Comparison of ENCODE assay signal across 18 cellular contexts in the genomic region with DNA sequence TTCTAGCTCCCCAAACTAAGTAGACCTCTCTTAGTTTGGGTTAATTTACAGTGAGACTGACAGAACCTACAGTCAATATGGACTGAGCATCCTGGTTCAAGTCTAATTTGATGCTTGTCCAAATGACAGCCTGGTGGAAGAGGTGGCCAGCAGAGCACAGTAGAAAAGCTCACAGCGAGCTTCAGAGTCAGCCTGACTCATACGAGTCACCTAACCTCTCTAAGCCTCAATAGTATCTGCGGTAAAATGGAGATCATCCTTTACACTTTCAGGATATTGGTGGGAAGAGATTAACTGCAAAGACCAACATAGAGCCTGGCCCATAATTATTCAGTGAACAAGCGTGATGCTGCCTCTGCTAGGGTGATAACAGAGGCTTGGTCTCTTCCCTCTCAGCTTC. TPM values are rescaled to one million over a fixed set of nuclear protein-coding genes. Genes with fewer than 3 reads are reported as not detected.
DNase-seq lines count a peak whose midpoint lies in the region; ATAC-seq and TF ChIP-seq lines count a peak whose summit lies in the region.
"Had no signal": no experiment of that assay in that cellular context is flagged by ENCODE, and none has a peak within 500 bp of the region (broad histone marks: within the 10 kb centered on the region; RNA-seq: fewer than 3 reads in every experiment).

No MANE protein-coding gene starts in this region.

- no peak for ATAC-seq in CD8-positive, alpha-beta T cell
- ATAC-seq in T-helper 17 cell (no peak), left colon (no peak)
- ATAC-seq: WTC11 had no signal

- CTCF ChIA-PET in CD8-positive, alpha-beta T cell (lab: Charles Lee): interaction anchor here (0.9 to 7.3 kb wide), 6 partner anchors 10 to 61 kb away, joined by 3 to 69 read pairs (median 8); no protein-coding TSS in a partner anchor
- CTCF ChIA-PET in MCF 10A (lab: Yijun Ruan, JAX): interaction anchor here (0.6 to 2.6 kb wide), 3 partner anchors 13 to 313 kb away, joined by 3 to 10 read pairs (median 4); no protein-coding TSS in a partner anchor

- intact Hi-C loops in CD8-positive, alpha-beta T cell (cut with DNase I, micrococcal nuclease): no loop called here
- intact Hi-C loops in MCF 10A (cut with micrococcal nuclease): no loop called here
- intact Hi-C loops in left colon (cut with DNase I, micrococcal nuclease): no loop called here

- H3K27me3 ChIP-seq in CD8-positive, alpha-beta T cell (ENCODE audit: insufficient read depth, low read length): no peaks in the 10 kb centered on the region
- H3K27me3 ChIP-seq: colonic mucosa had no signal

- peak overlapping the region; percentile 80 for H3K27ac Mint-ChIP-seq in T-helper 1 cell treated with Interleukin-12 subunit alpha and Interleukin-12 subunit beta and Interleukin-4 antibody, amounts not matched to agents 30 μg/mL and 1 μg/mL, for 36 hours
- H3K27ac Mint-ChIP-seq in CD8-positive, alpha-beta T cell: peak overlapping the region; percentile 90
- H3K27ac Mint-ChIP-seq in T-helper 17 cell (peak overlapping the region; percentile 96), MCF 10A (ENCODE audit: low read depth, unreplicated experiment) (no peak overlapping the region)
- H3K27ac Mint-ChIP-seq: WTC11 had no signal

- no peaks in the 10 kb centered on the region for H3K9me3 ChIP-seq in CD8-positive, alpha-beta T cell (ENCODE audit: low read length)
- H3K9me3 ChIP-seq in T-helper 17 cell (ENCODE audit: control insufficient read depth, low read length, poor library complexity, severe bottlenecking): no peaks in the 10 kb centered on the region
- H3K9me3 ChIP-seq: colonic mucosa had no signal

- H3K27ac ChIP-seq in CD8-positive, alpha-beta T cell (ENCODE audit: low read depth, low read length): no peak overlapping the region
- H3K27ac ChIP-seq: colonic mucosa had no signal

- H3K36me3 Mint-ChIP-seq in T-helper 1 cell treated with Interleukin-12 subunit alpha and Interleukin-12 subunit beta and Interleukin-4 antibody, amounts not matched to agents 30 μg/mL and 1 μg/mL, for 36 hours (ENCODE audit: low read depth): peaks cover 50% of the 10 kb centered on the region
- H3K36me3 Mint-ChIP-seq in CD8-positive, alpha-beta T cell: peaks cover 39% of the 10 kb centered on the region
- H3K36me3 Mint-ChIP-seq in T-helper 17 cell (ENCODE audit: low read depth): peaks cover 2% of the 10 kb centered on the region
- H3K36me3 Mint-ChIP-seq in MCF 10A (ENCODE audit: insufficient read depth, unreplicated experiment): no peaks in the 10 kb centered on the region
- H3K36me3 Mint-ChIP-seq: WTC11 had no signal

- H3K9me3 Mint-ChIP-seq in T-helper 1 cell treated with Interleukin-12 subunit alpha and Interleukin-12 subunit beta and Interleukin-4 antibody, amounts not matched to agents 30 μg/mL and 1 μg/mL, for 36 hours: no peaks in the 10 kb centered on the region
- no peaks in the 10 kb centered on the region for H3K9me3 Mint-ChIP-seq in CD8-positive, alpha-beta T cell
- no peaks in the 10 kb centered on the region for H3K9me3 Mint-ChIP-seq in MCF 10A (ENCODE audit: unreplicated experiment)
- H3K9me3 Mint-ChIP-seq: WTC11 had no signal

- peaks cover 77% of the 10 kb centered on the region for H3K4me1 Mint-ChIP-seq in T-helper 1 cell treated with Interleukin-12 subunit alpha and Interleukin-12 subunit beta and Interleukin-4 antibody, amounts not matched to agents 30 μg/mL and 1 μg/mL, for 36 hours (ENCODE audit: low read depth)
- H3K4me1 Mint-ChIP-seq in CD8-positive, alpha-beta T cell (ENCODE audit: low read depth): peaks cover 88% of the 10 kb centered on the region
- H3K4me1 Mint-ChIP-seq in T-helper 17 cell (peaks cover 51% of the 10 kb centered on the region), MCF 10A (ENCODE audit: insufficient read depth, unreplicated experiment) (no peaks in the 10 kb centered on the region)

- POLR2A ChIA-PET in CD8-positive, alpha-beta T cell (lab: Charles Lee): interaction anchor here (0.6 to 1.5 kb wide), 2 partner anchors 37 to 138 kb away, joined by 3 read pairs; no protein-coding TSS in a partner anchor
- POLR2A ChIA-PET in MCF 10A (lab: Yijun Ruan, JAX): no interaction called here

- peaks cover 58% of the 10 kb centered on the region for H3K4me1 ChIP-seq in CD8-positive, alpha-beta T cell (ENCODE audit: insufficient read depth, low read length)
- H3K4me1 ChIP-seq: colonic mucosa had no signal

- no peaks in the 10 kb centered on the region for H3K27me3 Mint-ChIP-seq in T-helper 1 cell treated with Interleukin-12 subunit alpha and Interleukin-12 subunit beta and Interleukin-4 antibody, amounts not matched to agents 30 μg/mL and 1 μg/mL, for 36 hours (ENCODE audit: low read depth)
- H3K27me3 Mint-ChIP-seq in CD8-positive, alpha-beta T cell (ENCODE audit: low read depth): no peaks in the 10 kb centered on the region
- H3K27me3 Mint-ChIP-seq in T-helper 17 cell (no peaks in the 10 kb centered on the region), MCF 10A (ENCODE audit: insufficient read depth, unreplicated experiment) (no peaks in the 10 kb centered on the region)

- H3K36me3 ChIP-seq in CD8-positive, alpha-beta T cell (ENCODE audit: insufficient read depth, low read length): no peaks in the 10 kb centered on the region
- H3K36me3 ChIP-seq: colonic mucosa had no signal

- no peak overlapping the region for H3K4me3 Mint-ChIP-seq in T-helper 1 cell treated with Interleukin-12 subunit alpha and Interleukin-12 subunit beta and Interleukin-4 antibody, amounts not matched to agents 30 μg/mL and 1 μg/mL, for 36 hours
- no peak overlapping the region for H3K4me3 Mint-ChIP-seq in CD8-positive, alpha-beta T cell
- H3K4me3 Mint-ChIP-seq in T-helper 17 cell: no peak overlapping the region
- no peak overlapping the region for H3K4me3 Mint-ChIP-seq in MCF 10A (ENCODE audit: unreplicated experiment)
- H3K4me3 Mint-ChIP-seq: WTC11 had no signal

- TF ChIP-seq CTCF in CD8-positive, alpha-beta T cell (IDR thresholded peaks at IDR 0.05): no peak
- TF ChIP-seq CTCF in MCF 10A (IDR thresholded peaks at IDR 0.05; ENCODE audit: unreplicated experiment): no peak

- no peak overlapping the region for H3K4me3 ChIP-seq in CD8-positive, alpha-beta T cell (ENCODE audit: low read depth, low read length)
- H3K4me3 ChIP-seq: colonic mucosa had no signal

- no peak for DNase-seq in T-helper 1 cell
- DNase-seq in CD8-positive, alpha-beta T cell: no peak
- no peak for DNase-seq in T-helper 17 cell
- DNase-seq in iris pigment epithelial cell (ENCODE audit: low read depth): peak; percentile 38
- no peak for DNase-seq in occipital lobe (lab: John Stamatoyannopoulos, UW)
- DNase-seq in MCF 10A (ENCODE audit: unreplicated experiment): no peak
- no peak for DNase-seq in left colon
- DNase-seq: 8988T; aorta; C1 segment of cervical spinal cord; colonic mucosa; DMS79; NCI-H1105; NCI-H748 treated with DMSO at 0.1 percent for 48 hours; small intestine; stimulated activated naive CD4-positive, alpha-beta T cell treated with Interleukin-2 at 50 U/mL for 16 hours had no signal

- BruUV-seq in MCF 10A (replicated peaks; lab: Mats Ljungman, UMichigan): no TSS peak

RNA-seq across cellular contexts. Expression of a gene that starts 54.5 kb away (rescaled TPM):
- total RNA-seq in CD8-positive, alpha-beta T cell: 100 to 1,000 TPM; 183 to 188 TPM
- total RNA-seq in T-helper 17 cell (100 to 1,000 TPM; 185 to 233 TPM), occipital lobe (8.3 TPM), MCF 10A (2022) (0.96 and 1.6 TPM in 2 replicates), left colon (10 to 100 TPM; 11.9 to 14.0 TPM)

Comparison
In these comparisons a context has a peak if more than half of its experiments do, and no peak if none do; other contexts are left out.
1. RNA of a gene that starts 54.5 kb away (total RNA-seq): 185 to 233 TPM in T-helper 17 cell and 183 to 188 TPM in CD8-positive, alpha-beta T cell; 11.9 to 14.0 TPM in left colon, 8.3 TPM in occipital lobe (single experiment) and 0.96 to 1.6 TPM in MCF 10A; every median in the first group is over 10 times any median in the second.